ENCODE assay signal across 14 cellular contexts in genomic region chr18:44917184-44917864, GRCh38.
DNase-seq lines count a peak whose midpoint lies in the region; ATAC-seq and TF ChIP-seq lines count a peak whose summit lies in the region.
"Had no signal": no experiment of that assay in that cellular context is flagged by ENCODE, and none has a peak within 500 bp of the region (broad histone marks: within the 10 kb centered on the region; RNA-seq: fewer than 3 reads in every experiment).

No MANE protein-coding gene starts in this region.

- CTCF ChIA-PET in Caco-2 (lab: Charles Lee) = no interaction called here

- peak overlapping the region; percentile 44 for H3K27ac Mint-ChIP-seq in Caco-2 (ENCODE audit: unreplicated experiment)
- peak overlapping the region; percentile 92 for H3K27ac Mint-ChIP-seq in chondrocyte (ENCODE audit: unreplicated experiment)

- no peak overlapping the region for H3K4me3 Mint-ChIP-seq in Caco-2 (ENCODE audit: unreplicated experiment)
- H3K4me3 Mint-ChIP-seq in chondrocyte (ENCODE audit: unreplicated experiment) = no peak overlapping the region

- intact Hi-C loops in Caco-2 (cut with micrococcal nuclease; ENCODE audit: unreplicated experiment) = no loop called here
- intact Hi-C loops in gastrocnemius medialis (cut with DNase I; ENCODE audit: low total_unique reads) = no loop called here

- H3K9me3 ChIP-seq in Caco-2 (no peaks in the 10 kb centered on the region), liver (ENCODE audit: control insufficient read depth in 4 of 4, low read length in 3 of 4) (no peaks in the 10 kb centered on the region), gastrocnemius medialis (no peaks in the 10 kb centered on the region)
- H3K9me3 ChIP-seq: psoas muscle had no signal

- no peaks in the 10 kb centered on the region for H3K27me3 ChIP-seq in Caco-2 (replicated peaks; ENCODE audit: control insufficient read depth, insufficient read depth, low read length)
- no peaks in the 10 kb centered on the region for H3K27me3 ChIP-seq in liver (ENCODE audit: control insufficient read depth in 4 of 4, insufficient read depth in 4 of 4, low read length in 3 of 4)
- no peaks in the 10 kb centered on the region for H3K27me3 ChIP-seq in gastrocnemius medialis

- no peaks in the 10 kb centered on the region for H3K36me3 ChIP-seq in Caco-2 (ENCODE audit: control insufficient read depth, insufficient read depth, low read length)
- no peaks in the 10 kb centered on the region for H3K36me3 ChIP-seq in liver (ENCODE audit: control insufficient read depth in 4 of 4, insufficient read depth in 3 of 4, low read depth in 1 of 4, low read length in 3 of 4)
- H3K36me3 ChIP-seq in gastrocnemius medialis = no peaks in the 10 kb centered on the region

- ATAC-seq in gastrocnemius medialis = peak; percentile 37 to 50

- WGBS in liver = 48% methylated on average over 5 of the region's 5 CpGs

- POLR2A ChIA-PET in Caco-2 (lab: Charles Lee) = interaction anchor here (0.5 kb wide), 1 partner anchor 442 kb away, joined by 3 read pairs; no protein-coding TSS in a partner anchor

- H3K4me1 Mint-ChIP-seq in Caco-2 (ENCODE audit: low read depth, unreplicated experiment) = peaks cover 7% of the 10 kb centered on the region
- H3K4me1 Mint-ChIP-seq in chondrocyte (ENCODE audit: low read depth) = peaks cover 41% of the 10 kb centered on the region

- peak overlapping the region in 1 of 2 donors; percentile 30 for H3K27ac ChIP-seq in liver (ENCODE audit: low read depth in 1 of 2, low read length in 2 of 2)
- H3K27ac ChIP-seq in gastrocnemius medialis = peak overlapping the region; percentile 4 to 74 (median 30)
- H3K27ac ChIP-seq: PC-9, psoas muscle had no signal

- DNase-seq in Caco-2 = no peak
- no peak for DNase-seq in chondrocyte (ENCODE audit: low spot score)
- no peak for DNase-seq in gastrocnemius medialis
- DNase-seq in NCI-H2227 (lab: John Stamatoyannopoulos, UW; ENCODE audit: unreplicated experiment) = no peak
- DNase-seq in T-helper 9 cell = no peak
- no peak for DNase-seq in HuH-7.5 (ENCODE audit: low spot score)
- no peak for DNase-seq in KG1 (lab: John Stamatoyannopoulos, UW)
- DNase-seq: activated gamma-delta T cell treated with Interleukin-2 at 50 U/mL for 16 hours; effector CD4-positive, alpha-beta T cell; GF-D8; MV-4-11; PC-9 had no signal

- H3K4me1 ChIP-seq in Caco-2 (0 out of 2 replicates have a peak, but pooled peaks cover 9% of the 10 kb centered on the region), liver (ENCODE audit: control insufficient read depth in 4 of 4, insufficient read depth in 4 of 4, low read length in 3 of 4) (peaks cover 18 to 31% (median 23%) of the 10 kb centered on the region in 4 donors), gastrocnemius medialis (peaks cover 44 to 63% of the 10 kb centered on the region in 2 donors)

- H3K4me3 ChIP-seq in Caco-2 (ENCODE audit: low read depth, low read length) (no peak overlapping the region), liver (ENCODE audit: low read depth in 1 of 3, low read length in 3 of 3) (no peak overlapping the region), gastrocnemius medialis (no peak overlapping the region)
- H3K4me3 ChIP-seq: PC-9, psoas muscle had no signal

- in situ Hi-C loops in gastrocnemius medialis (cut with MboI; ENCODE audit: low sequenced_read_pairs in 4 of 4) = loop anchor here in 1 of 4 donors (25.0 kb wide), 1 partner anchor 470 kb away; no protein-coding TSS in a partner anchor

- no peaks in the 10 kb centered on the region for H3K27me3 Mint-ChIP-seq in Caco-2 (ENCODE audit: insufficient read depth, unreplicated experiment)
- H3K27me3 Mint-ChIP-seq in chondrocyte (ENCODE audit: low read depth) = no peaks in the 10 kb centered on the region

- TF ChIP-seq CTCF in Caco-2 (IDR thresholded peaks at IDR 0.05; ENCODE audit: insufficient read depth in 1 of 2, low read depth in 1 of 2, low read length in 1 of 2, severe bottlenecking in 1 of 2, unreplicated experiment in 1 of 2) = no peak
- no peak for TF ChIP-seq CTCF in chondrocyte (IDR thresholded peaks at IDR 0.05)
- TF ChIP-seq CTCF in liver (IDR thresholded peaks at IDR 0.05; ENCODE audit: low read depth, low read length, missing input control) = no peak
- no peak for TF ChIP-seq CTCF in gastrocnemius medialis (IDR thresholded peaks at IDR 0.05 in 4 of 5, conservative IDR thresholded peaks at IDR 0.05 in 1 of 5)

- peak in 1 of 2 donors; percentile 3 for TF ChIP-seq RAD21 in liver (IDR thresholded peaks at IDR 0.05)

- H3K36me3 Mint-ChIP-seq in Caco-2 (ENCODE audit: insufficient read depth, unreplicated experiment) (no peaks in the 10 kb centered on the region), chondrocyte (ENCODE audit: low read depth) (no peaks in the 10 kb centered on the region)

- H3K9ac ChIP-seq in liver (ENCODE audit: low read depth in 1 of 2, low read length in 2 of 2) = no peak overlapping the region

- BruUV-seq in Caco-2 (replicated peaks; lab: Mats Ljungman, UMichigan) = no TSS peak

- no peak for TF ChIP-seq POLR2A in gastrocnemius medialis (IDR thresholded peaks at IDR 0.05)

- H3K9me3 Mint-ChIP-seq in Caco-2 (ENCODE audit: unreplicated experiment) (no peaks in the 10 kb centered on the region), chondrocyte (ENCODE audit: low read depth) (no peaks in the 10 kb centered on the region)

TF ChIP-seq in liver, 16 proteins besides CTCF, POLR2A, EP300 and RAD21:
- peak; percentile 4 for TF ChIP-seq REST (IDR thresholded peaks at IDR 0.05)
- TF ChIP-seq YY1 (IDR thresholded peaks at IDR 0.05) = no peak
TF ChIP-seq in liver: peak in this region for 1.
